Comparison of ENCODE assay signal across 7 cellular contexts in the genomic region with DNA sequence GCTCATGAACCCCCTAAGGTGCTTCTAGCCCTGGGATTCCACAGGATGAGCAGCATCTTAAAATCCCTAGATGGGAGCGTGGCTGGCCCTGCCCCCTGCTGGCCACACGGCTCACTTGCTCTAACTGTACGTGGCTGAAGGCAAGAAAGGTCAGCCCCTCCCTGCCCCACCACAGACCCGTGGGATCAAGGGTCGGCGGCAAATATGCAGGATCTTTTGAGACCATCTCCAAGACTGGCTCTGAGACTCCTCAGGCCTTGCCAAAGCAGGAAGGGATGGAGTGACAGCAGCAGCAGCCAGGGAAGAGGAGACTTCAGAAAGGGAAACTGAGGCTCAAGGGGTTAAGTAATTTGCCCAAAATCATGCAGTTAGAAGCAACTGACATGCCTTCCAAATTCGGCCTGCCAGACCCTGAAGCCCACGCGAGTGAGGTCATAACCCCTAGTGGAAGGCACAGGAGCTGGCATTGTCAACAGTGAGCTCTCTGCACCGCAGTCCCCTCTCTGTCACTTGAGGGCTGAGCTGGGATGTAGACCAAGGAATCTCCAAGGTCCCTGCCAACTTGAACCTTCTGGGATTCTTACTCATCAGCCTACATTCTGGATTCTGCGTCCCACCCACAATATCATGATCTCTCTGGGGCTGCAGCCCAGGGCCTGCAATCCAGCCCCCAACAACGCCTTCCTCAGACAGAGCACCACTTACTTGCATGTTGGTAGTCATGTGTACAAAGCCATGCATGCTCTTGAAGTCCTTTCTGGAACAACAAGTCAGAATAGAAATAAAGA. TPM values are rescaled to one million over a fixed set of nuclear protein-coding genes. Genes with fewer than 3 reads are reported as not detected.
DNase-seq lines count a peak whose midpoint lies in the region; ATAC-seq and TF ChIP-seq lines count a peak whose summit lies in the region.

No MANE protein-coding gene starts in this region.

- TF ChIP-seq RAD21 in neural cell (conservative IDR thresholded peaks at IDR 0.05) = peak; percentile 75

- no peaks in the 10 kb centered on the region for H3K27me3 ChIP-seq in fibroblast of lung (ENCODE audit: control insufficient read depth, insufficient read depth, low read length)
- H3K27me3 ChIP-seq in neural cell (ENCODE audit: insufficient read depth, low read depth, low read length) = no peaks in the 10 kb centered on the region
- H3K27me3 ChIP-seq in thoracic aorta (replicated peaks; ENCODE audit: insufficient read depth) = no peaks in the 10 kb centered on the region

- DNase-seq in OCI-M1 (lab: John Stamatoyannopoulos, UW) (peak; percentile 81), fibroblast of lung (ENCODE audit: low read depth in 2 of 2) (peak; percentile 55 to 74), thoracic aorta (ENCODE audit: low spot score) (no peak)
- DNase-seq in activated T-cell treated with anti-CD3 and anti-CD28 coated beads, Interleukin-2, amount 50 U/mL, for 4 hours = peak; percentile 63

- H3K36me3 ChIP-seq in fibroblast of lung (ENCODE audit: control insufficient read depth, insufficient read depth, low read length) = peaks cover 34% of the 10 kb centered on the region
- no peaks in the 10 kb centered on the region for H3K36me3 ChIP-seq in neural cell (ENCODE audit: insufficient read depth, low read length)
- no peaks in the 10 kb centered on the region for H3K36me3 ChIP-seq in thoracic aorta

- no peaks in the 10 kb centered on the region for H3K36me3 Mint-ChIP-seq in activated T-cell treated with anti-CD3 and anti-CD28 coated beads, Interleukin-2, amount 50 U/mL, for 4 hours (ENCODE audit: insufficient read depth)

- H3K4me1 ChIP-seq in fibroblast of lung (ENCODE audit: control insufficient read depth, extremely low read depth, insufficient read depth, low read length) (peaks cover 8% of the 10 kb centered on the region), thoracic aorta (ENCODE audit: control insufficient read depth in 1 of 2, low read depth in 2 of 2) (no peaks in the 10 kb centered on the region)

- H3K27ac ChIP-seq in fibroblast of lung (ENCODE audit: insufficient read depth, low read length) (no peak overlapping the region), neural cell (ENCODE audit: low read length) (no peak overlapping the region), thoracic aorta (no peak overlapping the region)

- H3K4me2 ChIP-seq in fibroblast of lung (ENCODE audit: extremely low read depth, insufficient read depth, low read length) (no peak overlapping the region), neural cell (ENCODE audit: low read length) (no peak overlapping the region)

- TF ChIP-seq EP300 in neural cell (conservative IDR thresholded peaks at IDR 0.05; ENCODE audit: poor library complexity, severe bottlenecking) = no peak

- peak; percentile 59 for ATAC-seq in HG03442 (IDR thresholded peaks at IDR 0.05; ENCODE audit: unreplicated experiment)
- peak; percentile 88 to 93 for ATAC-seq in activated T-cell treated with anti-CD3 and anti-CD28 coated beads, Interleukin-2, amount 50 U/mL, for 4 hours
- ATAC-seq in thoracic aorta (ENCODE audit: insufficient number of reproducible peaks, low FRiP score, low read depth) = peak; percentile 55

- no peak overlapping the region for H2AFZ ChIP-seq in fibroblast of lung (ENCODE audit: low read length)
- H2AFZ ChIP-seq in neural cell (ENCODE audit: low read depth, low read length) = no peak overlapping the region

- H4K20me1 ChIP-seq in fibroblast of lung (ENCODE audit: control insufficient read depth, extremely low read depth, insufficient read depth, low read length) (no peaks in the 10 kb centered on the region), neural cell (ENCODE audit: insufficient read depth) (no peaks in the 10 kb centered on the region)

- H3K9me3 Mint-ChIP-seq in activated T-cell treated with anti-CD3 and anti-CD28 coated beads, Interleukin-2, amount 50 U/mL, for 4 hours = no peaks in the 10 kb centered on the region

- peaks cover 11% of the 10 kb centered on the region for H3K4me1 Mint-ChIP-seq in activated T-cell treated with anti-CD3 and anti-CD28 coated beads, Interleukin-2, amount 50 U/mL, for 4 hours (ENCODE audit: low read depth)

- H3K4me3 Mint-ChIP-seq in activated T-cell treated with anti-CD3 and anti-CD28 coated beads, Interleukin-2, amount 50 U/mL, for 4 hours = no peak overlapping the region

- no peaks in the 10 kb centered on the region for H3K9me3 ChIP-seq in fibroblast of lung (ENCODE audit: control insufficient read depth, insufficient read depth, low read depth, low read length)
- H3K9me3 ChIP-seq in neural cell (ENCODE audit: low read length) = no peaks in the 10 kb centered on the region
- H3K9me3 ChIP-seq in thoracic aorta = no peaks in the 10 kb centered on the region

- H3K79me2 ChIP-seq in fibroblast of lung (ENCODE audit: control insufficient read depth, insufficient read depth, low read length) = peaks cover 10% of the 10 kb centered on the region
- no peaks in the 10 kb centered on the region for H3K79me2 ChIP-seq in neural cell (replicated peaks; ENCODE audit: insufficient read depth, low read length)

- TF ChIP-seq CTCF in GM12873 (IDR thresholded peaks at IDR 0.05; ENCODE audit: insufficient read depth, low read depth, low read length, missing control alignments) = peak; percentile 91
- TF ChIP-seq CTCF in fibroblast of lung (conservative IDR thresholded peaks at IDR 0.05 in 1 of 2, IDR thresholded peaks at IDR 0.05 in 1 of 2; ENCODE audit: low read depth in 1 of 2, low read length in 2 of 2) = peak; percentile 80 to 87
- TF ChIP-seq CTCF in neural cell (IDR thresholded peaks at IDR 0.05; ENCODE audit: poor library complexity, severe bottlenecking) = peak; percentile 78
- TF ChIP-seq CTCF in thoracic aorta (IDR thresholded peaks at IDR 0.05) = peak; percentile 89

- H3K9me2 ChIP-seq in neural cell (ENCODE audit: insufficient read depth, low read length) = no peaks in the 10 kb centered on the region

- H3K9ac ChIP-seq in fibroblast of lung (ENCODE audit: insufficient read depth, low read length) (no peak overlapping the region), neural cell (ENCODE audit: low read length) (no peak overlapping the region)

- H3K27me3 Mint-ChIP-seq in activated T-cell treated with anti-CD3 and anti-CD28 coated beads, Interleukin-2, amount 50 U/mL, for 4 hours (ENCODE audit: low read depth) = no peaks in the 10 kb centered on the region

- H3F3A ChIP-seq in neural cell (ENCODE audit: insufficient read depth, low read length, poor library complexity, severe bottlenecking) = no peaks in the 10 kb centered on the region

- H3K4me3 ChIP-seq in fibroblast of lung (replicated peaks in 1 of 4; ENCODE audit: control extremely low read depth in 1 of 4, insufficient read depth in 1 of 4, low read depth in 3 of 4, low read length in 4 of 4) = no peak overlapping the region
- H3K4me3 ChIP-seq in neural cell (ENCODE audit: low read length) = no peak overlapping the region
- H3K4me3 ChIP-seq in thoracic aorta = no peak overlapping the region

TF ChIP-seq in neural cell, 6 proteins besides CTCF, POLR2A, EP300 and RAD21:
- TF ChIP-seq, protein P1, sequence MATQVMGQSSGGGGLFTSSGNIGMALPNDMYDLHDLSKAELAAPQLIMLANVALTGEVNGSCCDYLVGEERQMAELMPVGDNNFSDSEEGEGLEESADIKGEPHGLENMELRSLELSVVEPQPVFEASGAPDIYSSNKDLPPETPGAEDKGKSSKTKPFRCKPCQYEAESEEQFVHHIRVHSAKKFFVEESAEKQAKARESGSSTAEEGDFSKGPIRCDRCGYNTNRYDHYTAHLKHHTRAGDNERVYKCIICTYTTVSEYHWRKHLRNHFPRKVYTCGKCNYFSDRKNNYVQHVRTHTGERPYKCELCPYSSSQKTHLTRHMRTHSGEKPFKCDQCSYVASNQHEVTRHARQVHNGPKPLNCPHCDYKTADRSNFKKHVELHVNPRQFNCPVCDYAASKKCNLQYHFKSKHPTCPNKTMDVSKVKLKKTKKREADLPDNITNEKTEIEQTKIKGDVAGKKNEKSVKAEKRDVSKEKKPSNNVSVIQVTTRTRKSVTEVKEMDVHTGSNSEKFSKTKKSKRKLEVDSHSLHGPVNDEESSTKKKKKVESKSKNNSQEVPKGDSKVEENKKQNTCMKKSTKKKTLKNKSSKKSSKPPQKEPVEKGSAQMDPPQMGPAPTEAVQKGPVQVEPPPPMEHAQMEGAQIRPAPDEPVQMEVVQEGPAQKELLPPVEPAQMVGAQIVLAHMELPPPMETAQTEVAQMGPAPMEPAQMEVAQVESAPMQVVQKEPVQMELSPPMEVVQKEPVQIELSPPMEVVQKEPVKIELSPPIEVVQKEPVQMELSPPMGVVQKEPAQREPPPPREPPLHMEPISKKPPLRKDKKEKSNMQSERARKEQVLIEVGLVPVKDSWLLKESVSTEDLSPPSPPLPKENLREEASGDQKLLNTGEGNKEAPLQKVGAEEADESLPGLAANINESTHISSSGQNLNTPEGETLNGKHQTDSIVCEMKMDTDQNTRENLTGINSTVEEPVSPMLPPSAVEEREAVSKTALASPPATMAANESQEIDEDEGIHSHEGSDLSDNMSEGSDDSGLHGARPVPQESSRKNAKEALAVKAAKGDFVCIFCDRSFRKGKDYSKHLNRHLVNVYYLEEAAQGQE (IDR thresholded peaks at IDR 0.05; ENCODE audit: borderline replicate concordance) = no peak
- peak; percentile 77 for TF ChIP-seq SMC3 (conservative IDR thresholded peaks at IDR 0.05; ENCODE audit: poor library complexity)

RNA-seq across cellular contexts. Expression of a gene that starts 31.4 kb away (rescaled TPM):
- under 1 TPM; 0.20 to 0.27 (median 0.26) TPM for total RNA-seq in activated T-cell treated with anti-CD3 and anti-CD28 coated beads, Interleukin-2, amount 50 U/mL, for 4 hours
- 14.4 and 28.4 TPM in 2 replicates for total RNA-seq in fibroblast of lung
- polyA plus RNA-seq in fibroblast of lung = 18.8 and 31.2 TPM in 2 replicates
- polyA plus RNA-seq in fibroblast of lung (2012) = 112 and 132 TPM in 2 replicates
- 267 and 318 TPM in 2 replicates for polyA minus RNA-seq in fibroblast of lung (ENCODE audit: low replicate concordance)
- polyA plus RNA-seq in neural cell = not detected in 2 replicates
- polyA minus RNA-seq in neural cell = not detected in 2 replicates
- total RNA-seq in thoracic aorta = 1 to 10 TPM; 3.0 to 7.6 TPM

RNA-seq across cellular contexts. Expression of a gene that starts 38.4 kb away (rescaled TPM):
- total RNA-seq in activated T-cell treated with anti-CD3 and anti-CD28 coated beads, Interleukin-2, amount 50 U/mL, for 4 hours = 100 to 1,000 TPM; 112 to 122 (median 118) TPM
- total RNA-seq in fibroblast of lung (24.9 and 35.5 TPM in 2 replicates), thoracic aorta (10 to 100 TPM; 40.6 to 68.2 TPM)
- polyA plus RNA-seq in fibroblast of lung (16.4 and 26.1 TPM in 2 replicates), neural cell (55.7 and 91.0 TPM in 2 replicates)
- polyA plus RNA-seq in fibroblast of lung (2012) = 34.5 and 44.0 TPM in 2 replicates
- polyA minus RNA-seq in fibroblast of lung (ENCODE audit: low replicate concordance) (71.9 and 76.7 TPM in 2 replicates), neural cell (62.5 and 66.7 TPM in 2 replicates)
